In genomic region chr18:78546281-78546680, GRCh38 we compare ENCODE assay signal across 9 cellular contexts.
"Had no signal": no experiment of that assay in that cellular context is flagged by ENCODE, and none has a peak within 500 bp of the region (broad histone marks: within the 10 kb centered on the region; RNA-seq: fewer than 3 reads in every experiment).

No MANE protein-coding gene starts in this region.

- ATAC-seq: GM23338, HCT116 had no signal

- H3K36me3 ChIP-seq: HAP-1 had no signal

- H3K4me3 ChIP-seq: GM23248, GM23338, HAP-1 had no signal

- H3K4me1 Mint-ChIP-seq: GM23338 had no signal

- H3K4me3 Mint-ChIP-seq: GM23338, H9, HFFc6 had no signal

- H3K4me1 ChIP-seq: HAP-1 had no signal

- H3K27ac Mint-ChIP-seq: GM23338, H9, HFFc6 had no signal

- DNase-seq: GM23248, GOT3, H7, H9, HCEC 1CT, HFFc6 had no signal

- H3K27ac ChIP-seq: GM23248 had no signal
